31 cellular contexts compared by ENCODE assay signal in genomic region chr4:53942712-53943111, GRCh38.
"Had no signal": no experiment of that assay in that cellular context is flagged by ENCODE, and none has a peak within 500 bp of the region (broad histone marks: within the 10 kb centered on the region; RNA-seq: fewer than 3 reads in every experiment).

No MANE protein-coding gene starts in this region.

- H3K27ac ChIP-seq: adrenal gland, body of pancreas, KMS-11, SJSA1, WERI-Rb-1 had no signal

- H3K27ac Mint-ChIP-seq: activated CD4-positive, alpha-beta memory T cell treated with anti-CD3 and anti-CD28 coated beads, Interleukin-2, amount 10 ng/mL, durations not matched to agents 7 days and 5 days; activated naive CD4-positive, alpha-beta T cell treated with anti-CD3 and anti-CD28 coated beads for 36 hours; activated naive CD4-positive, alpha-beta T cell treated with anti-CD3 and anti-CD28 coated beads, Interleukin-2, amount 50 U/mL, for 72 hours; activated T-cell treated with anti-CD3 and anti-CD28 coated beads, Interleukin-2, amount 50 U/mL, for 24 hours had no signal

- H3K27me3 ChIP-seq: adrenal gland, body of pancreas, MG63, SJSA1 had no signal

- H3K4me1 Mint-ChIP-seq: activated CD4-positive, alpha-beta memory T cell treated with anti-CD3 and anti-CD28 coated beads, Interleukin-2, amount 10 ng/mL, durations not matched to agents 7 days and 5 days had no signal

- ATAC-seq: activated naive CD4-positive, alpha-beta T cell treated with anti-CD3 and anti-CD28 coated beads, Interleukin-2, amount 50 U/mL, for 72 hours; body of pancreas had no signal

- H3K36me3 ChIP-seq: adrenal gland, MG63, SJSA1, WERI-Rb-1 had no signal

- H3K9me3 ChIP-seq: body of pancreas had no signal

- H3K4me3 ChIP-seq: adrenal gland, body of pancreas, MG63, SJSA1 had no signal

- DNase-seq: activated CD4-positive, alpha-beta memory T cell treated with anti-CD3 and anti-CD28 coated beads, Interleukin-2, amount 10 ng/mL, durations not matched to agents 7 days and 5 days; activated CD4-positive, alpha-beta T cell treated with anti-CD3 and anti-CD28 coated beads for 1 hour; activated CD4-positive, alpha-beta T cell treated with anti-CD3 and anti-CD28 coated beads for 48 hours; activated CD4-positive, CD25-positive, alpha-beta regulatory T cell; activated gamma-delta T cell treated with Interleukin-2 at 50 U/mL for 16 hours; activated naive CD4-positive, alpha-beta T cell treated with anti-CD3 and anti-CD28 coated beads for 36 hours; activated T-cell treated with anti-CD3 and anti-CD28 coated beads, Interleukin-2, amount 50 U/mL, for 24 hours; adrenal gland; body of pancreas; caudate nucleus; MG63; NCI-H1048; NCI-H1105 treated with DMSO at 0.1 percent for 48 hours; NCI-H1436; NCI-H1694; NCI-H1930; NCI-H2081 treated with DMSO at 0.1 percent for 48 hours; NCI-H226; NCI-H446 treated with DMSO at 0.1 percent for 48 hours; NCI-H524; NCI-H69; NCI-H82; SHP77; SW 1271; T-helper 1 cell; T-helper 2 cell; T-helper 9 cell; WERI-Rb-1 had no signal

- H3K4me3 Mint-ChIP-seq: activated CD4-positive, alpha-beta memory T cell treated with anti-CD3 and anti-CD28 coated beads, Interleukin-2, amount 10 ng/mL, durations not matched to agents 7 days and 5 days; activated naive CD4-positive, alpha-beta T cell treated with anti-CD3 and anti-CD28 coated beads for 36 hours; activated T-cell treated with anti-CD3 and anti-CD28 coated beads, Interleukin-2, amount 50 U/mL, for 24 hours had no signal

- H3K9me3 Mint-ChIP-seq: activated CD4-positive, alpha-beta memory T cell treated with anti-CD3 and anti-CD28 coated beads, Interleukin-2, amount 10 ng/mL, durations not matched to agents 7 days and 5 days had no signal

- H3K4me2 ChIP-seq: KMS-11 had no signal

- H3K4me1 ChIP-seq: adrenal gland, body of pancreas had no signal

- H3K9ac ChIP-seq: KMS-11 had no signal
